In genomic region chr4:42348247-42348646, GRCh38 we compare ENCODE assay signal across 1 cellular context.
TF ChIP-seq lines count a peak whose summit lies in the region.

No MANE protein-coding gene starts in this region.

TF ChIP-seq in GM12878, 131 proteins besides CTCF, POLR2A, EP300 and RAD21 (continued from another document):
- TF ChIP-seq ZNF592 (IDR thresholded peaks at IDR 0.05) (no peak), CBX3 (IDR thresholded peaks at IDR 0.05; ENCODE audit: borderline replicate concordance, low read depth) (no peak), TCF7 (IDR thresholded peaks at IDR 0.05; ENCODE audit: borderline replicate concordance) (no peak)
